In the genomic region with DNA sequence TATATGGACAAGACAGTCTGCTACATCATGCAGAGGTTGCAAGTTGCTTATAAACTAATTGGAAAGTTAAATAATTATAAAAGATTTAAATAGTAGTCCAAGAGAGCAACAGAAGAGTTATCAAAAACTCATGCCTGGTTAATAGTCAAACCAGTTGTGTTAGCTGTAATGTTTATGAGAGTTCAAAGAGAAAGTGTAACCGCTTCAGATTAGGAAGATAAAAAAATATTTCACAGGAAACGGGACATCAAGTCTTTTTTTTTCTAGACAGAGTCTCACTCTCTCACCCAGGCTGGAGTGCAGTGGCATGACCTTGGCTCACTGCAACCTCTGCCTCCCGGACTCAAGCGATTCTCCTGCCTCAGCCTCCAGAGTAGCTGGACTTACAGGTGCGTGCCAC, we compare ENCODE assay signal across 21 cellular contexts. TPM values are rescaled to one million over a fixed set of nuclear protein-coding genes. Genes with fewer than 3 reads are reported as not detected.
DNase-seq lines count a peak whose midpoint lies in the region; ATAC-seq, FAIRE-seq and TF ChIP-seq lines count a peak whose summit lies in the region.
"Had no signal": no experiment of that assay in that cellular context is flagged by ENCODE, and none has a peak within 500 bp of the region (broad histone marks: within the 10 kb centered on the region; RNA-seq: fewer than 3 reads in every experiment).

No MANE protein-coding gene starts in this region.

- no peaks in the 10 kb centered on the region for H4K20me1 ChIP-seq in Loucy (ENCODE audit: insufficient read depth, low read length, poor library complexity, severe bottlenecking)

- DNase-seq in activated T-cell treated with anti-CD3 and anti-CD28 coated beads, Interleukin-2, amount 50 U/mL, for 24 hours, result no peak
- DNase-seq in activated T-cell treated with anti-CD3 and anti-CD28 coated beads, Interleukin-2, amount 50 U/mL, for 72 hours, result no peak
- DNase-seq in kidney, result no peak
- peak; percentile 3 for DNase-seq in renal cortical epithelial cell (ENCODE audit: low read depth)
- DNase-seq in GM13976 (ENCODE audit: low spot score), result no peak
- no peak for DNase-seq in DMS153 (lab: John Stamatoyannopoulos, UW)
- DNase-seq in SK-N-DZ (ENCODE audit: low spot score), result no peak
- DNase-seq: AML-193, KBM-7, MV-4-11, NCI-H1694 treated with DMSO at 0.1 percent for 48 hours, NCI-H2107, NCI-H2227 treated with DMSO at 0.1 percent for 48 hours, NCI-H510A treated with DMSO at 0.1 percent for 48 hours, NCI-H774, SHP77 had no signal

- H3K27ac Mint-ChIP-seq in activated T-cell treated with anti-CD3 and anti-CD28 coated beads, Interleukin-2, amount 50 U/mL, for 24 hours, result peak overlapping the region; percentile 29
- no peak overlapping the region for H3K27ac Mint-ChIP-seq in activated T-cell treated with anti-CD3 and anti-CD28 coated beads, Interleukin-2, amount 50 U/mL, for 72 hours

- peaks cover 19% of the 10 kb centered on the region for H3K4me1 Mint-ChIP-seq in activated T-cell treated with anti-CD3 and anti-CD28 coated beads, Interleukin-2, amount 50 U/mL, for 24 hours (ENCODE audit: low read depth)
- peaks cover 5% of the 10 kb centered on the region for H3K4me1 Mint-ChIP-seq in activated T-cell treated with anti-CD3 and anti-CD28 coated beads, Interleukin-2, amount 50 U/mL, for 72 hours (ENCODE audit: low read depth)

- H3K36me3 Mint-ChIP-seq in activated T-cell treated with anti-CD3 and anti-CD28 coated beads, Interleukin-2, amount 50 U/mL, for 24 hours (ENCODE audit: low read depth), result no peaks in the 10 kb centered on the region
- peaks cover under 1% of the 10 kb centered on the region in 2 donors for H3K36me3 Mint-ChIP-seq in activated T-cell treated with anti-CD3 and anti-CD28 coated beads, Interleukin-2, amount 50 U/mL, for 72 hours (ENCODE audit: insufficient read depth in 2 of 2)

- H3K9me3 ChIP-seq in Loucy (ENCODE audit: insufficient read depth, low read depth, low read length) (no peaks in the 10 kb centered on the region), kidney (ENCODE audit: control insufficient read depth in 1 of 2, low read length in 2 of 2) (no peaks in the 10 kb centered on the region)

- H3K79me2 ChIP-seq in Loucy (ENCODE audit: insufficient read depth, low read length), result no peaks in the 10 kb centered on the region

- H3K4me3 ChIP-seq in Loucy (ENCODE audit: low read length, poor library complexity, severe bottlenecking), result no peak overlapping the region
- no peak overlapping the region for H3K4me3 ChIP-seq in kidney (ENCODE audit: low read length in 2 of 2)

- H3K27me3 Mint-ChIP-seq in activated T-cell treated with anti-CD3 and anti-CD28 coated beads, Interleukin-2, amount 50 U/mL, for 24 hours, result no peaks in the 10 kb centered on the region
- no peaks in the 10 kb centered on the region for H3K27me3 Mint-ChIP-seq in activated T-cell treated with anti-CD3 and anti-CD28 coated beads, Interleukin-2, amount 50 U/mL, for 72 hours (ENCODE audit: low read depth)

- in situ Hi-C loops in GM13976 (cut with MboI; ENCODE audit: low sequenced_read_pairs, unreplicated experiment), result no loop called here

- peaks cover 4% of the 10 kb centered on the region for H3K9me3 Mint-ChIP-seq in activated T-cell treated with anti-CD3 and anti-CD28 coated beads, Interleukin-2, amount 50 U/mL, for 24 hours
- H3K9me3 Mint-ChIP-seq in activated T-cell treated with anti-CD3 and anti-CD28 coated beads, Interleukin-2, amount 50 U/mL, for 72 hours, result peaks cover under 1 to 2% of the 10 kb centered on the region in 2 donors

- no peak overlapping the region for H3K4me3 Mint-ChIP-seq in activated T-cell treated with anti-CD3 and anti-CD28 coated beads, Interleukin-2, amount 50 U/mL, for 24 hours
- H3K4me3 Mint-ChIP-seq in activated T-cell treated with anti-CD3 and anti-CD28 coated beads, Interleukin-2, amount 50 U/mL, for 72 hours, result no peak overlapping the region

- no peaks in the 10 kb centered on the region for H3K27me3 ChIP-seq in Loucy (ENCODE audit: insufficient read depth, low read length, poor library complexity, severe bottlenecking)

- H3K9ac ChIP-seq in Loucy (ENCODE audit: low read depth, low read length, poor library complexity, severe bottlenecking) (no peak overlapping the region), kidney (ENCODE audit: low read length in 2 of 2) (no peak overlapping the region)

- peak overlapping the region; percentile 22 for H3K4me2 ChIP-seq in Loucy (ENCODE audit: low read depth, low read length, poor library complexity, severe bottlenecking)

- no peaks in the 10 kb centered on the region for H3K9me2 ChIP-seq in Loucy (replicated peaks; ENCODE audit: low read depth, low read length)

- FAIRE-seq in kidney (lab: Jason Lieb, UNC), result peak; percentile 19
- FAIRE-seq: GM12892, H1 had no signal

- H3K36me3 ChIP-seq in Loucy (ENCODE audit: insufficient read depth, low read length), result no peaks in the 10 kb centered on the region
- H3K36me3 ChIP-seq in kidney (ENCODE audit: control insufficient read depth in 1 of 2, insufficient read depth in 2 of 2, low read length in 2 of 2), result no peaks in the 10 kb centered on the region

- no peak overlapping the region for H2AFZ ChIP-seq in Loucy (ENCODE audit: low read length)

- H3K27ac ChIP-seq in kidney (ENCODE audit: low read depth in 2 of 2, low read length in 2 of 2), result no peak overlapping the region
- H3K27ac ChIP-seq: 22Rv1, C4-2B had no signal

- TF ChIP-seq CTCF in Loucy (conservative IDR thresholded peaks at IDR 0.05; ENCODE audit: low read length) (no peak), kidney (IDR thresholded peaks at IDR 0.05; ENCODE audit: borderline replicate concordance, extremely low read depth, insufficient read depth) (no peak), GM13976 (IDR thresholded peaks at IDR 0.05; ENCODE audit: borderline replicate concordance, control extremely low read depth, extremely low read depth, insufficient read depth, missing control alignments) (no peak)

- peaks cover 18% of the 10 kb centered on the region for H3K4me1 ChIP-seq in Loucy (ENCODE audit: insufficient read depth, low read length, poor library complexity, severe bottlenecking)
- peaks cover 0 to 8% of the 10 kb centered on the region in 2 donors for H3K4me1 ChIP-seq in kidney (ENCODE audit: control insufficient read depth in 1 of 2, insufficient read depth in 1 of 2, low read depth in 1 of 2, low read length in 2 of 2)

- no peak for ATAC-seq in activated T-cell treated with anti-CD3 and anti-CD28 coated beads, Interleukin-2, amount 50 U/mL, for 72 hours (replicated peaks in 1 of 2)

- no peaks in the 10 kb centered on the region for H3F3A ChIP-seq in Loucy (ENCODE audit: low read depth)

- intact Hi-C loops in kidney (cut with DNase I), result no loop called here

RNA-seq across cellular contexts. Expression of gene RNF125, which starts 34.6 kb away (rescaled TPM):
- total RNA-seq in activated T-cell treated with anti-CD3 and anti-CD28 coated beads, Interleukin-2, amount 50 U/mL, for 72 hours, result 10 to 100 TPM; 40.5 to 43.3 TPM
- total RNA-seq in kidney (6.0 TPM), renal cortical epithelial cell (1.5 and 4.0 TPM in 2 replicates)
- polyA plus RNA-seq in kidney (ENCODE audit: insufficient read depth, low read depth, low replicate concordance), result 0.62 TPM
- polyA plus RNA-seq in SK-N-DZ (2014; cell fraction: cytosol; rRNA removed), result 0.39 and 0.61 TPM in 2 replicates
- 0.25 and 0.26 TPM in 2 replicates for polyA plus RNA-seq in SK-N-DZ (2014; cell fraction: nucleus; rRNA removed)

RNA-seq across cellular contexts. Expression of gene TRAPPC8, which starts 41.0 kb away (rescaled TPM):
- 10 to 100 TPM; 39.1 to 40.9 TPM for total RNA-seq in activated T-cell treated with anti-CD3 and anti-CD28 coated beads, Interleukin-2, amount 50 U/mL, for 72 hours
- 44.6 TPM for total RNA-seq in kidney
- polyA plus RNA-seq in kidney (ENCODE audit: insufficient read depth, low read depth, low replicate concordance), result 28.7 TPM
- 53.3 and 75.6 TPM in 2 replicates for total RNA-seq in renal cortical epithelial cell
- 17.8 and 28.3 TPM in 2 replicates for polyA plus RNA-seq in SK-N-DZ (2014; cell fraction: cytosol; rRNA removed)
- polyA plus RNA-seq in SK-N-DZ (2014; cell fraction: nucleus; rRNA removed), result 27.0 and 42.9 TPM in 2 replicates
